Comparison of ENCODE assay signal across 1 cellular context in genomic region chr6:13336553-13336952, GRCh38.
TF ChIP-seq lines count a peak whose summit lies in the region.

No MANE protein-coding gene starts in this region.

TF ChIP-seq in HepG2, 621 proteins besides CTCF, POLR2A, EP300 and RAD21 (continued from another document and continues in another):
- TF ChIP-seq ZBTB26 (CRISPR knock-in tag; IDR thresholded peaks at IDR 0.05; ENCODE audit: borderline replicate concordance) (no peak), ZFYVE20 (CRISPR knock-in tag; IDR thresholded peaks at IDR 0.05; ENCODE audit: borderline replicate concordance, low read depth) (no peak), PAF1 (CRISPR knock-in tag; IDR thresholded peaks at IDR 0.05) (no peak), ZBTB37 (CRISPR knock-in tag; IDR thresholded peaks at IDR 0.05) (no peak), PRDM15 (CRISPR knock-in tag; IDR thresholded peaks at IDR 0.05) (no peak), SCMH1 (CRISPR knock-in tag; IDR thresholded peaks at IDR 0.05; ENCODE audit: borderline replicate concordance) (no peak), THAP11 (CRISPR knock-in tag; IDR thresholded peaks at IDR 0.05) (no peak), ZNF792 (CRISPR knock-in tag; IDR thresholded peaks at IDR 0.05) (0 out of 2 replicates have a peak, but pooled peaks have one; percentile 27), IRF1 (CRISPR knock-in tag; IDR thresholded peaks at IDR 0.05; ENCODE audit: low read depth) (no peak), XRCC5 (optimal IDR thresholded peaks at IDR 0.05; ENCODE audit: low read length) (peak; percentile 41), SMARCE1 (IDR thresholded peaks at IDR 0.05; ENCODE audit: borderline replicate concordance) (no peak), FIP1L1 (IDR thresholded peaks at IDR 0.05; ENCODE audit: borderline replicate concordance, insufficient read depth, low read depth, low read length) (no peak), ZNF367 (CRISPR knock-in tag; IDR thresholded peaks at IDR 0.05; ENCODE audit: borderline replicate concordance) (no peak), SMC3 (IDR thresholded peaks at IDR 0.05; ENCODE audit: low read length) (peak; percentile 99), ZNF557 (CRISPR knock-in tag; IDR thresholded peaks at IDR 0.05) (no peak), BCL3 (CRISPR knock-in tag; IDR thresholded peaks at IDR 0.05) (no peak), LRRFIP1 (CRISPR knock-in tag; conservative IDR thresholded peaks at IDR 0.05) (no peak), REPIN1 (CRISPR knock-in tag; IDR thresholded peaks at IDR 0.05; ENCODE audit: borderline replicate concordance, low read depth) (peak; percentile 73; the same call in 1 of the 2 replicates), ZNF124 (CRISPR knock-in tag; IDR thresholded peaks at IDR 0.05) (no peak), ZNF546 (CRISPR knock-in tag; conservative IDR thresholded peaks at IDR 0.05) (no peak), ZNF142 (CRISPR knock-in tag; IDR thresholded peaks at IDR 0.05) (no peak), HMGXB3 (CRISPR knock-in tag; IDR thresholded peaks at IDR 0.05; ENCODE audit: borderline replicate concordance) (no peak), ZNF331 (CRISPR knock-in tag; IDR thresholded peaks at IDR 0.05) (0 out of 2 replicates have a peak, but pooled peaks have one; percentile 14), ZNF10 (CRISPR knock-in tag; IDR thresholded peaks at IDR 0.05; ENCODE audit: borderline replicate concordance, low read depth) (no peak), ZFP36 (IDR thresholded peaks at IDR 0.05; ENCODE audit: borderline replicate concordance, low read depth, low read length, partially characterized antibody) (no peak), ZNF790 (CRISPR knock-in tag; IDR thresholded peaks at IDR 0.05; ENCODE audit: borderline replicate concordance) (no peak), HMGXB4 (CRISPR knock-in tag; IDR thresholded peaks at IDR 0.05; ENCODE audit: borderline replicate concordance in 1 of 2, low read depth in 1 of 2) (peak; percentile 35 to 43; a peak in 1 of 4 replicates), EZH2 (conservative IDR thresholded peaks at IDR 0.05; ENCODE audit: low read depth, low read length) (no peak)
